In the genomic region with DNA sequence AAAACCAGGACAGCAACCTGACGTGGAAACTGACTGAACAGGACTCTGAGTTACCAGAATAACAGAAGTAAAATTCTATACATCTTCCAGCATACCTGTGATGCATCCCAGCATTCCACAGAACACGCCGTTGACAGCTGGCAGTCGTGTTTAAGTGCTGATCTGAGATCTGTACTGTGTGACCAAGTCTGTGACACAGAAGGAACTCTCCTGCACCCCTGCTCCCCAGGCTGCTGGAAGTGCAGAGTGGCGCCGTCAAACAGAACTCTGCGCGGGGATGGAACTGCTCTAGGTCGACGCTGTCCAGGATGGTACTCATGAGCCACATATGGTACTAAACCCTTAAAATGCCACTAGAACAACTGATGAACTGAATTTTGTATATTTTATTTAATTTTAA, we compare ENCODE assay signal across 1 cellular context.
TF ChIP-seq lines count a peak whose summit lies in the region.

No MANE protein-coding gene starts in this region.

TF ChIP-seq in SK-N-SH, 30 proteins besides CTCF, POLR2A, EP300 and RAD21 (continued from another document):
- TF ChIP-seq FOSL2 (IDR thresholded peaks at IDR 0.05; ENCODE audit: borderline replicate concordance, low read depth) (no peak), GATA2 (CRISPR knock-in tag; IDR thresholded peaks at IDR 0.05) (no peak), EZH2phosphoT487 (IDR thresholded peaks at IDR 0.05; ENCODE audit: borderline replicate concordance, low read depth) (no peak), FOXJ3 (CRISPR knock-in tag; IDR thresholded peaks at IDR 0.05) (no peak), SMC3 (IDR thresholded peaks at IDR 0.05; ENCODE audit: low read depth, low read length) (no peak), MEF2A (IDR thresholded peaks at IDR 0.05; ENCODE audit: borderline replicate concordance, low read depth) (no peak)
- TF ChIP-seq, protein P1, sequence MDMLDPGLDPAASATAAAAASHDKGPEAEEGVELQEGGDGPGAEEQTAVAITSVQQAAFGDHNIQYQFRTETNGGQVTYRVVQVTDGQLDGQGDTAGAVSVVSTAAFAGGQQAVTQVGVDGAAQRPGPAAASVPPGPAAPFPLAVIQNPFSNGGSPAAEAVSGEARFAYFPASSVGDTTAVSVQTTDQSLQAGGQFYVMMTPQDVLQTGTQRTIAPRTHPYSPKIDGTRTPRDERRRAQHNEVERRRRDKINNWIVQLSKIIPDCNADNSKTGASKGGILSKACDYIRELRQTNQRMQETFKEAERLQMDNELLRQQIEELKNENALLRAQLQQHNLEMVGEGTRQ (IDR thresholded peaks at IDR 0.05; ENCODE audit: borderline replicate concordance, low read depth, low read length), result no peak
- TF ChIP-seq, protein P2, sequence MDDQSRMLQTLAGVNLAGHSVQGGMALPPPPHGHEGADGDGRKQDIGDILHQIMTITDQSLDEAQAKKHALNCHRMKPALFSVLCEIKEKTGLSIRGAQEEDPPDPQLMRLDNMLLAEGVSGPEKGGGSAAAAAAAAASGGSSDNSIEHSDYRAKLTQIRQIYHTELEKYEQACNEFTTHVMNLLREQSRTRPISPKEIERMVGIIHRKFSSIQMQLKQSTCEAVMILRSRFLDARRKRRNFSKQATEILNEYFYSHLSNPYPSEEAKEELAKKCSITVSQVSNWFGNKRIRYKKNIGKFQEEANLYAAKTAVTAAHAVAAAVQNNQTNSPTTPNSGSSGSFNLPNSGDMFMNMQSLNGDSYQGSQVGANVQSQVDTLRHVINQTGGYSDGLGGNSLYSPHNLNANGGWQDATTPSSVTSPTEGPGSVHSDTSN (IDR thresholded peaks at IDR 0.05), result no peak
TF ChIP-seq in SK-N-SH: peak in this region for 0.
